ENCODE assay signal across 2 cellular contexts in genomic region chr7:100064162-100064561, GRCh38.
A peak's percentile ranks its signal among the peaks of the same experiment; 100 is the strongest.
TF ChIP-seq lines count a peak whose summit lies in the region.

No MANE protein-coding gene starts in this region.

TF ChIP-seq in HCT116, 20 proteins besides CTCF, POLR2A, EP300 and RAD21:
- no peak for TF ChIP-seq CEBPB (IDR thresholded peaks at IDR 0.05; ENCODE audit: low read depth)
- TF ChIP-seq ZFX (IDR thresholded peaks at IDR 0.05), result no peak
- no peak for TF ChIP-seq POLR2AphosphoS5 (IDR thresholded peaks at IDR 0.05; ENCODE audit: low read depth, low read length)
- no peak for TF ChIP-seq EGR1 (IDR thresholded peaks at IDR 0.05; ENCODE audit: low read depth)
- TF ChIP-seq EZH2 (IDR thresholded peaks at IDR 0.05), result no peak
- TF ChIP-seq EZH2phosphoT487 (IDR thresholded peaks at IDR 0.05; ENCODE audit: borderline replicate concordance), result no peak
- no peak for TF ChIP-seq TCF7L2 (IDR thresholded peaks at IDR 0.05; ENCODE audit: borderline replicate concordance, extremely low read depth, insufficient read depth, insufficient read length)
- no peak for TF ChIP-seq CBX3 (IDR thresholded peaks at IDR 0.05; ENCODE audit: low read depth)
- TF ChIP-seq REST (IDR thresholded peaks at IDR 0.05; ENCODE audit: low read depth), result no peak
- TF ChIP-seq ZNF274 (IDR thresholded peaks at IDR 0.05; ENCODE audit: low read depth, low read length), result no peak
- no peak for TF ChIP-seq ATF3 (IDR thresholded peaks at IDR 0.05)
- no peak for TF ChIP-seq JUND (IDR thresholded peaks at IDR 0.05)
- no peak for TF ChIP-seq SRF (IDR thresholded peaks at IDR 0.05; ENCODE audit: low read depth)
- TF ChIP-seq MAX (IDR thresholded peaks at IDR 0.05), result no peak
- TF ChIP-seq YY1 (IDR thresholded peaks at IDR 0.05; ENCODE audit: extremely low read depth, insufficient replicate concordance, low read depth, low read length), result no peak
- TF ChIP-seq SP1 (IDR thresholded peaks at IDR 0.05; ENCODE audit: low read depth), result no peak

TF ChIP-seq in K562, 482 proteins besides CTCF, POLR2A, EP300 and RAD21:
- TF ChIP-seq ZNF75A (CRISPR knock-in tag; IDR thresholded peaks at IDR 0.05) (peak; percentile 98), ZNF318 (IDR thresholded peaks at IDR 0.05; ENCODE audit: borderline replicate concordance in 1 of 2, low read depth in 1 of 2) (no peak), ETV5 (CRISPR knock-in tag; IDR thresholded peaks at IDR 0.05; ENCODE audit: low read depth) (0 out of 2 replicates have a peak, but pooled peaks have one; percentile 29), E2F6 (IDR thresholded peaks at IDR 0.05; ENCODE audit: borderline replicate concordance in 1 of 2, extremely low read depth in 1 of 2, insufficient read depth in 1 of 2, insufficient read length in 1 of 2, low read depth in 1 of 2, low read length in 1 of 2, poor library complexity in 1 of 2, severe bottlenecking in 1 of 2) (peak; percentile 13 to 61), ZNF239 (CRISPR knock-in tag; IDR thresholded peaks at IDR 0.05) (no peak), TAF1 (IDR thresholded peaks at IDR 0.05; ENCODE audit: control insufficient read depth, extremely low read depth, insufficient read depth, low read length, severe bottlenecking) (no peak), HNRNPLL (IDR thresholded peaks at IDR 0.05; ENCODE audit: low read depth, low read length, poor library complexity, severe bottlenecking) (no peak), ARID4B (CRISPR knock-in tag; IDR thresholded peaks at IDR 0.05) (0 out of 2 replicates have a peak, but pooled peaks have one; percentile 36), AFF4 (CRISPR knock-in tag; IDR thresholded peaks at IDR 0.05) (no peak), RNF219 (CRISPR knock-in tag; IDR thresholded peaks at IDR 0.05) (no peak), CBFA2T3 (IDR thresholded peaks at IDR 0.05) (peak; percentile 15; the same call in 1 of the 2 replicates), ZNF280A (IDR thresholded peaks at IDR 0.05; ENCODE audit: low read depth, partially characterized antibody) (peak; percentile 25), ERF (CRISPR knock-in tag; IDR thresholded peaks at IDR 0.05) (no peak), L3MBTL2 (IDR thresholded peaks at IDR 0.05) (peak; percentile 8; the same call in 1 of the 2 replicates)
